ENCODE assay signal across 1 cellular context in the genomic region with DNA sequence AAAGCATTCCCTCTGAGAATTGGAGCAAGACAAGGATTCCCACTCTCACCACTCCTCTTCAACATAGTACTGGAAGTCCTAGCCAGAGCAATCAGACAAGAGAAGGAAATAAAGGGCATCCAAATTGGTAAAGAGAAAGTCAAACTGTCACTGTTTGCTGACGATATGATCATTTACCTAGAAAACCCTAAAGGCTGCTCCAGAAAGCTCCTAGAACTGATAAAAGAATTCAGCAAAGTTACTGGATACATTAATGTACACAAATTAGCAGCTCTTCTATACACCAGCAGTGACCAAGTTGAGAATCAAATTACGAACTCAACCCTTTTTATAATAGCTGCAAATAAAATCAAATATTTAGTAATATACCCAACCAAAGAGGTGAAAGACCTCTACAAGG.
DNase-seq lines count a peak whose midpoint lies in the region.
"Not testable (repeated sequence)": the region's sequence is repeated elsewhere in the genome, so short reads cannot be mapped to it uniquely, and the experiment has no call there.

No MANE protein-coding gene starts in this region.

- H3K4me3 ChIP-seq in Karpas-422 (ENCODE audit: low read length), result not testable (repeated sequence)

- not testable (repeated sequence) for H4K20me1 ChIP-seq in Karpas-422 (ENCODE audit: insufficient read depth, low read depth, low read length)

- not testable (repeated sequence) for H3K79me2 ChIP-seq in Karpas-422 (ENCODE audit: low read length)

- H3K36me3 ChIP-seq in Karpas-422 (ENCODE audit: insufficient read depth, low read length), result not testable (repeated sequence)

- not testable (repeated sequence) for H3K4me2 ChIP-seq in Karpas-422 (ENCODE audit: low read depth, low read length, poor library complexity, severe bottlenecking)

- not testable (repeated sequence) for H3K9ac ChIP-seq in Karpas-422 (ENCODE audit: low read length)

- H3K9me2 ChIP-seq in Karpas-422 (replicated peaks; ENCODE audit: insufficient read depth, low read length), result not testable (repeated sequence)

- H3K4me1 ChIP-seq in Karpas-422 (ENCODE audit: low read length), result not testable (repeated sequence)

- not testable (repeated sequence) for H3K9me3 ChIP-seq in Karpas-422 (ENCODE audit: low read length)

- not testable (repeated sequence) for DNase-seq in Karpas-422

- not testable (repeated sequence) for H3K27ac ChIP-seq in Karpas-422 (ENCODE audit: low read length)

- not testable (repeated sequence) for H3K27me3 ChIP-seq in Karpas-422 (ENCODE audit: low read length)

- 0 out of 2 replicates have a peak overlapping the region, but pooled peaks have one; percentile 7 for H2AFZ ChIP-seq in Karpas-422 (ENCODE audit: low read length)
